8 cellular contexts compared by ENCODE assay signal in the genomic region with DNA sequence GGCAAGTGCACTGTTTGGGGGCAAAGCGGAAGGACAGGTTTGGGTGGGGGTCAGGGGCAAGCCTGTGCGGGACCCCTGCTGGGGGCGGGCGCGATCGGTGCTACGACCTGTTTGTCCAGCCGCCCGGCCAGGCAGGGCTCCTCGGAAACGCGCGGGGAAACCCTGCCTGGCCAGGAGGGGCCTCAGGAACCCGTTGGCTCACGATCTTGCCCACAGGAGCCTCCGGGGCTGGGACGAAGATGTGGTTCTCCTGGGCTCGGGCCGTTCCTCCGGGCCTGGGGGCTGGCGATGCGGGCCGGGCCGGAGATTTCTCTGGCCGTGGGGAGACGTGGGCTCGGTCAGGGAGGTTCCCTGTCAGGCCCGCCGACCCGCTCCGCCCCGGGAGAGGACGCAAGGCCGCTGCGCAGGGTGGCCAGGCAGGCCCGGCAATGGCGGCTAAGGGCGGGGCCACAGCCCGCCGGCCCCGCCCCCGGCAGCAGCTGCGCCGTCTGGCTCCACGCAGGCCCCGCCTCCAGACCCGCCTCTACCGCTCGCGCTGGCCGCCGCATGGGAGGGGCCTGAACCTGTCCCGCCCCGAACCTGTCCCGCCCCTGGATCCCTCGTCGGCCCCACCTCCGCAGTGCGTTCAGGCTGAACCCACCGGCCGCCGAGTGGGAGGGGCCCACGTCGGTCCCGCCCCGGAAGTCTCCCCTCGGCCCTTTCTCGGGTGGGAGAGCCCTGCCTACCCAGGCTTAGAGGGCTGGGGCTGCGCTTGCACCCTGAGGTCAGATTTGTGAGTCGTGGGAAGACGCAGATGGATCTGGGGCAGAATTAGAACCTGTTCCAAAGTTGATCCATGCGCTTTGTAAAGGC. TPM values are rescaled to one million over a fixed set of nuclear protein-coding genes. Genes with fewer than 3 reads are reported as not detected.
DNase-seq lines count a peak whose midpoint lies in the region; ATAC-seq and TF ChIP-seq lines count a peak whose summit lies in the region.

A gene with protein sequence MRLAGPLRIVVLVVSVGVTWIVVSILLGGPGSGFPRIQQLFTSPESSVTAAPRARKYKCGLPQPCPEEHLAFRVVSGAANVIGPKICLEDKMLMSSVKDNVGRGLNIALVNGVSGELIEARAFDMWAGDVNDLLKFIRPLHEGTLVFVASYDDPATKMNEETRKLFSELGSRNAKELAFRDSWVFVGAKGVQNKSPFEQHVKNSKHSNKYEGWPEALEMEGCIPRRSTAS (minus strand): TSS at position 430 of the 852 bp plus-strand sequence. CDS start 460 bp downstream, outside the sequence.

- no peaks in the 10 kb centered on the region for H3K27me3 ChIP-seq in DOHH2 (ENCODE audit: control insufficient read depth, low read length)
- H3K27me3 ChIP-seq in fibroblast of lung (ENCODE audit: control insufficient read depth, insufficient read depth, low read length) = no peaks in the 10 kb centered on the region

- H3K9ac ChIP-seq in fibroblast of lung (ENCODE audit: insufficient read depth, low read length) = peak within 1 kb of the TSS; percentile 69

- no peak within 1 kb of the TSS for H2AFZ ChIP-seq in fibroblast of lung (ENCODE audit: low read length)

- H3K4me3 ChIP-seq in DOHH2 (ENCODE audit: low read length) = peak within 1 kb of the TSS; percentile 84
- H3K4me3 ChIP-seq in fibroblast of lung (replicated peaks in 1 of 4; ENCODE audit: control extremely low read depth in 1 of 4, insufficient read depth in 1 of 4, low read depth in 3 of 4, low read length in 4 of 4) = peak within 1 kb of the TSS; percentile 31 to 68 (median 57)

- no peaks in the 10 kb centered on the region for H3K9me2 ChIP-seq in DOHH2 (replicated peaks; ENCODE audit: control insufficient read depth, low read length)

- H3K27ac Mint-ChIP-seq in naive thymus-derived CD8-positive, alpha-beta T cell = peak within 1 kb of the TSS; percentile 87 to 95 (median 93)
- H3K27ac Mint-ChIP-seq in stimulated activated memory B cell treated with anti-CD40 and anti-IgM and Interleukin-4, amounts not matched to agents 10 μg/mL and 1 μg/mL and 100 μg/mL, for 72 hours = peak within 1 kb of the TSS; percentile 83

- H3K79me2 ChIP-seq in DOHH2 (ENCODE audit: control insufficient read depth, low read length) = peaks cover 16% of the 10 kb centered on the region
- H3K79me2 ChIP-seq in fibroblast of lung (ENCODE audit: control insufficient read depth, insufficient read depth, low read length) = peaks cover 4% of the 10 kb centered on the region

- peaks cover 10 to 33% (median 31%) of the 10 kb centered on the region in 4 donors for H3K4me1 Mint-ChIP-seq in naive thymus-derived CD8-positive, alpha-beta T cell
- peaks cover 23% of the 10 kb centered on the region for H3K4me1 Mint-ChIP-seq in stimulated activated memory B cell treated with anti-CD40 and anti-IgM and Interleukin-4, amounts not matched to agents 10 μg/mL and 1 μg/mL and 100 μg/mL, for 72 hours

- TF ChIP-seq CTCF in DOHH2 (IDR thresholded peaks at IDR 0.05; ENCODE audit: low read depth, low read length, poor library complexity, severe bottlenecking) (no peak), fibroblast of lung (conservative IDR thresholded peaks at IDR 0.05 in 1 of 2, IDR thresholded peaks at IDR 0.05 in 1 of 2; ENCODE audit: low read depth in 1 of 2, low read length in 2 of 2) (no peak)

- peaks cover 5% of the 10 kb centered on the region; the same call in 1 of the 2 replicates for H3K36me3 ChIP-seq in DOHH2 (ENCODE audit: control insufficient read depth, low read length)
- no peaks in the 10 kb centered on the region for H3K36me3 ChIP-seq in fibroblast of lung (ENCODE audit: control insufficient read depth, insufficient read depth, low read length)

- H3K9me3 Mint-ChIP-seq in naive thymus-derived CD8-positive, alpha-beta T cell = no peaks in the 10 kb centered on the region
- no peaks in the 10 kb centered on the region for H3K9me3 Mint-ChIP-seq in stimulated activated memory B cell treated with anti-CD40 and anti-IgM and Interleukin-4, amounts not matched to agents 10 μg/mL and 1 μg/mL and 100 μg/mL, for 72 hours

- peaks cover 0 to 2% (median 0%) of the 10 kb centered on the region in 3 donors for H3K36me3 Mint-ChIP-seq in naive thymus-derived CD8-positive, alpha-beta T cell
- peaks cover 13% of the 10 kb centered on the region for H3K36me3 Mint-ChIP-seq in stimulated activated memory B cell treated with anti-CD40 and anti-IgM and Interleukin-4, amounts not matched to agents 10 μg/mL and 1 μg/mL and 100 μg/mL, for 72 hours

- peak within 1 kb of the TSS; percentile 91 for H3K4me2 ChIP-seq in DOHH2 (ENCODE audit: low read length)
- peak within 1 kb of the TSS; percentile 76 for H3K4me2 ChIP-seq in fibroblast of lung (ENCODE audit: extremely low read depth, insufficient read depth, low read length)

- H3K27ac ChIP-seq in DOHH2 (ENCODE audit: low read depth, low read length) (peak within 1 kb of the TSS; percentile 35), fibroblast of lung (ENCODE audit: insufficient read depth, low read length) (peak within 1 kb of the TSS; percentile 69)

- peak within 1 kb of the TSS; percentile 77 to 91 (median 85) for H3K4me3 Mint-ChIP-seq in naive thymus-derived CD8-positive, alpha-beta T cell
- peak within 1 kb of the TSS; percentile 82 for H3K4me3 Mint-ChIP-seq in stimulated activated memory B cell treated with anti-CD40 and anti-IgM and Interleukin-4, amounts not matched to agents 10 μg/mL and 1 μg/mL and 100 μg/mL, for 72 hours

- H3K4me1 ChIP-seq in DOHH2 (ENCODE audit: control insufficient read depth, low read length) (peaks cover 17% of the 10 kb centered on the region), fibroblast of lung (ENCODE audit: control insufficient read depth, extremely low read depth, insufficient read depth, low read length) (peaks cover 10% of the 10 kb centered on the region)

- peak; percentile 84 for ATAC-seq in GM21825 (IDR thresholded peaks at IDR 0.05; ENCODE audit: unreplicated experiment)
- peak; percentile 84 to 93 for ATAC-seq in naive thymus-derived CD8-positive, alpha-beta T cell
- peak; percentile 98 for ATAC-seq in stimulated activated memory B cell treated with anti-CD40 and anti-IgM and Interleukin-4, amounts not matched to agents 10 μg/mL and 1 μg/mL and 100 μg/mL, for 72 hours

- H3K9me3 ChIP-seq in DOHH2 (ENCODE audit: control insufficient read depth, insufficient read depth, low read length) (no peaks in the 10 kb centered on the region), fibroblast of lung (ENCODE audit: control insufficient read depth, insufficient read depth, low read depth, low read length) (no peaks in the 10 kb centered on the region)

- POLR2A ChIA-PET in naive thymus-derived CD8-positive, alpha-beta T cell (lab: Charles Lee) = interaction anchor here (0.6 to 5.4 kb wide), 12 partner anchors 11 to 116 kb away, joined by 3 to 54 read pairs (median 11); partner anchors contain the start of genes RPL10, SLC10A3, TAFAZZIN and UBL4A

- H4K20me1 ChIP-seq in DOHH2 (ENCODE audit: control insufficient read depth, insufficient read depth, low read depth, low read length) = no peaks in the 10 kb centered on the region
- no peaks in the 10 kb centered on the region for H4K20me1 ChIP-seq in fibroblast of lung (ENCODE audit: control insufficient read depth, extremely low read depth, insufficient read depth, low read length)

- H3K27me3 Mint-ChIP-seq in naive thymus-derived CD8-positive, alpha-beta T cell = no peaks in the 10 kb centered on the region
- no peaks in the 10 kb centered on the region for H3K27me3 Mint-ChIP-seq in stimulated activated memory B cell treated with anti-CD40 and anti-IgM and Interleukin-4, amounts not matched to agents 10 μg/mL and 1 μg/mL and 100 μg/mL, for 72 hours

- peak; percentile 57 to 68 for DNase-seq in Kasumi-1 (lab: John Stamatoyannopoulos, UW)
- peak; percentile 85 for DNase-seq in RKO (ENCODE audit: low spot score)
- DNase-seq in activated T-helper 1 cell treated with Interleukin-2 at 50 U/mL for 16 hours (ENCODE audit: low read depth) = peak; percentile 88
- peak; percentile 78 to 90 for DNase-seq in fibroblast of lung (ENCODE audit: low read depth in 2 of 2)
- DNase-seq in naive thymus-derived CD8-positive, alpha-beta T cell = peak; percentile 80 to 96 (median 90)

- H3F3A ChIP-seq in DOHH2 (ENCODE audit: control insufficient read depth, insufficient read depth) = no peaks in the 10 kb centered on the region

RNA-seq across cellular contexts. Expression of the gene that starts here (rescaled TPM):
- total RNA-seq in fibroblast of lung = 30.0 and 30.2 TPM in 2 replicates
- polyA plus RNA-seq in fibroblast of lung = 16.5 and 17.3 TPM in 2 replicates
- 27.9 and 31.6 TPM in 2 replicates for polyA plus RNA-seq in fibroblast of lung (2012)
- 20.7 and 23.7 TPM in 2 replicates for polyA minus RNA-seq in fibroblast of lung (ENCODE audit: low replicate concordance)
- 10 to 100 TPM; 66.0 to 69.4 TPM for total RNA-seq in naive thymus-derived CD8-positive, alpha-beta T cell
- polyA plus RNA-seq in naive thymus-derived CD8-positive, alpha-beta T cell = 10 to 100 TPM; 24.3 to 33.3 (median 26.0) TPM

Comparison
In these comparisons a context has a peak if more than half of its experiments do, and no peak if none do; other contexts are left out.
1. Peak in every context shown above with its lines: DNase-seq, ATAC-seq, H3K4me3 ChIP-seq and H3K27ac ChIP-seq.